In the genomic region with DNA sequence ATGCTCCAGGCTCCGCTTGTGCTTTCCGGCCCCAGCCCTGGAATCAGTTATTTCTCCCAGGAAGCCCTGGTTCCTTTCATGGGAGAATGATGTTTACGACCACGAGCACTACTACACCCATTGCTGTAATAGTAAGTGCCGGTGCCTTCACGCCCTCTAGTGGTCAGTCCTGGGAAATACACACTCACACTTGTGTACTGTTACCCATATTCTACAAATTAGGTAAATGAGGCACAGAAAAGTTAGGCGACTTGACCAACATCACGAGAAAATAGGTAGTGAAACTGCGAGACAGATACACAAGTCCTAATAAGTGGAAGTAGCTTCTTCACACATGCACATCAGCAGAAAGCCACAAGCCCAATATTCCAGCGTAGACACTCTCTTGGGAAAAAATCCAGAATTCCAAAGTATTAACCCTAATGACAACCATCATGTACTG, we compare ENCODE assay signal across 8 cellular contexts. TPM values are rescaled to one million over a fixed set of nuclear protein-coding genes. Genes with fewer than 3 reads are reported as not detected.
DNase-seq lines count a peak whose midpoint lies in the region; ATAC-seq and TF ChIP-seq lines count a peak whose summit lies in the region.

No MANE protein-coding gene starts in this region.

- RAD21 ChIA-PET in HCT116 (lab: Charles Lee; ENCODE audit: low non-redundant PET in 1 of 2, low total read pairs in 2 of 2, uncharacterized antibody in 2 of 2, unreplicated experiment in 2 of 2): no interaction called here

- H3K4me2 ChIP-seq in HCT116 (ENCODE audit: low read length): peak overlapping the region; percentile 29

- no TSS peak for BruUV-seq in HCT116 (replicated peaks; lab: Mats Ljungman, UMichigan)

- TF ChIP-seq RAD21 in HCT116 (IDR thresholded peaks at IDR 0.05; ENCODE audit: low read depth): peak; percentile 48

- no peaks in the 10 kb centered on the region for H3K9me3 ChIP-seq in HCT116 (ENCODE audit: control insufficient read depth in 1 of 2, insufficient read depth in 1 of 2, low read depth in 1 of 2, low read length in 2 of 2)

- no peak for TF ChIP-seq POLR2A in HCT116 (IDR thresholded peaks at IDR 0.05; ENCODE audit: borderline replicate concordance, extremely low read depth, insufficient read depth, insufficient read length)
- TF ChIP-seq POLR2A in lower leg skin (IDR thresholded peaks at IDR 0.05): no peak

- no peaks in the 10 kb centered on the region for H3K9me2 ChIP-seq in HCT116 (ENCODE audit: insufficient read depth)

- POLR2A ChIA-PET in HCT116 (lab: Charles Lee): no interaction called here

- H3K9me3 Mint-ChIP-seq in activated CD4-positive, alpha-beta T cell treated with anti-CD3 and anti-CD28 coated beads, Interleukin-2, amount 10 ng/mL, durations not matched to agents 24 days and 14 days: no peaks in the 10 kb centered on the region

- H3K4me1 Mint-ChIP-seq in activated CD4-positive, alpha-beta T cell treated with anti-CD3 and anti-CD28 coated beads, Interleukin-2, amount 10 ng/mL, durations not matched to agents 24 days and 14 days: peaks cover 12% of the 10 kb centered on the region

- TF ChIP-seq CTCF in HCT116 (IDR thresholded peaks at IDR 0.05 in 2 of 3, conservative IDR thresholded peaks at IDR 0.05 in 1 of 3; ENCODE audit: borderline replicate concordance in 1 of 3, insufficient read depth in 1 of 3, low read depth in 2 of 3, low read length in 2 of 3) (peak; percentile 70 to 97 (median 96)), coronary artery (IDR thresholded peaks at IDR 0.05) (peak; percentile 48), lower leg skin (IDR thresholded peaks at IDR 0.05) (peak in 1 of 3 donors; percentile 16)

- CTCF ChIA-PET in HCT116 (lab: Charles Lee): interaction anchor here (1.0 to 2.0 kb wide), 6 partner anchors 10 to 158 kb away, joined by 3 to 5 read pairs (median 4); a partner anchor contains a TSS

- H2AFZ ChIP-seq in HCT116 (ENCODE audit: low read depth, low read length, poor library complexity, severe bottlenecking): no peak overlapping the region

- no peak overlapping the region for H3K27ac ChIP-seq in HCT116 (ENCODE audit: low read depth, low read length)
- no peak overlapping the region for H3K27ac ChIP-seq in coronary artery

- H3K4me3 ChIP-seq in HCT116 (replicated peaks in 1 of 2; ENCODE audit: low read depth in 1 of 2, low read length in 2 of 2): no peak overlapping the region
- no peak overlapping the region for H3K4me3 ChIP-seq in coronary artery
- no peak overlapping the region for H3K4me3 ChIP-seq in lower leg skin (ENCODE audit: low read depth, poor library complexity, severe bottlenecking)

- no peaks in the 10 kb centered on the region for H3K36me3 ChIP-seq in HCT116 (ENCODE audit: control insufficient read depth in 1 of 2, insufficient read depth in 2 of 2, low read length in 2 of 2)

- no peaks in the 10 kb centered on the region for H3K79me2 ChIP-seq in HCT116 (ENCODE audit: insufficient read depth, low read length)

- peak; percentile 96 for ATAC-seq in HCT116
- no peak for ATAC-seq in HG03520 (IDR thresholded peaks at IDR 0.05; ENCODE audit: unreplicated experiment)

- peak overlapping the region; percentile 37 for H3K4me3 Mint-ChIP-seq in activated CD4-positive, alpha-beta T cell treated with anti-CD3 and anti-CD28 coated beads, Interleukin-2, amount 10 ng/mL, durations not matched to agents 24 days and 14 days

- H3K27ac Mint-ChIP-seq in activated CD4-positive, alpha-beta T cell treated with anti-CD3 and anti-CD28 coated beads, Interleukin-2, amount 10 ng/mL, durations not matched to agents 24 days and 14 days: peak overlapping the region; percentile 61

- H3K36me3 Mint-ChIP-seq in activated CD4-positive, alpha-beta T cell treated with anti-CD3 and anti-CD28 coated beads, Interleukin-2, amount 10 ng/mL, durations not matched to agents 24 days and 14 days (ENCODE audit: low read depth): no peaks in the 10 kb centered on the region

- no peak overlapping the region for H3K9ac ChIP-seq in HCT116 (ENCODE audit: low read length)

- no peaks in the 10 kb centered on the region for H4K20me1 ChIP-seq in HCT116 (ENCODE audit: insufficient read depth)

- H3K27me3 Mint-ChIP-seq in activated CD4-positive, alpha-beta T cell treated with anti-CD3 and anti-CD28 coated beads, Interleukin-2, amount 10 ng/mL, durations not matched to agents 24 days and 14 days: peaks cover 20% of the 10 kb centered on the region

- peaks cover 34% of the 10 kb centered on the region for H3K27me3 ChIP-seq in HCT116 (ENCODE audit: insufficient read depth, low read length)

- intact Hi-C loops in HCT116 (cut with micrococcal nuclease) (no loop called here), lower leg skin (cut with DNase I; ENCODE audit: low total_unique reads) (no loop called here)
- intact Hi-C loops in activated CD4-positive, alpha-beta T cell treated with anti-CD3 and anti-CD28 coated beads, Interleukin-2, amount 10 ng/mL, durations not matched to agents 24 days and 14 days (cut with micrococcal nuclease): loop anchor here (1.0 kb wide), 1 partner anchor 55 kb away; no protein-coding TSS in a partner anchor

- no peaks in the 10 kb centered on the region for H3K4me1 ChIP-seq in HCT116 (ENCODE audit: control insufficient read depth in 1 of 2, insufficient read depth in 2 of 2, low read length in 2 of 2)

- WGBS in lower leg skin, 2 donors: 9% methylated on average over 10 of the region's 10 CpGs

- DNase-seq in CMK (ENCODE audit: low read depth) (peak; percentile 46), HCT116 (ENCODE audit: low read depth, low spot score) (peak; percentile 76), NCI-H69 (lab: John Stamatoyannopoulos, UW) (peak; percentile 91), coronary artery (ENCODE audit: low spot score) (no peak), lower leg skin (ENCODE audit: low spot score in 2 of 2) (peak; percentile 54 to 91)
- peak; percentile 92 for DNase-seq in activated CD4-positive, alpha-beta T cell treated with anti-CD3 and anti-CD28 coated beads, Interleukin-2, amount 10 ng/mL, durations not matched to agents 24 days and 14 days
- DNase-seq in stimulated activated CD8-positive, alpha-beta memory T cell treated with anti-CD3 and anti-CD28 coated beads, Interleukin-12 subunit alpha, Interleukin-12 subunit beta, amount 100 ng/mL, for 24 hours (ENCODE audit: extremely low read depth): peak; percentile 16

TF ChIP-seq in HCT116, 20 proteins besides CTCF, POLR2A, EP300 and RAD21:
- TF ChIP-seq, protein P1, sequence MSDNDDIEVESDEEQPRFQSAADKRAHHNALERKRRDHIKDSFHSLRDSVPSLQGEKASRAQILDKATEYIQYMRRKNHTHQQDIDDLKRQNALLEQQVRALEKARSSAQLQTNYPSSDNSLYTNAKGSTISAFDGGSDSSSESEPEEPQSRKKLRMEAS (IDR thresholded peaks at IDR 0.05): peak; percentile 30; the same call in 1 of the 2 replicates
- TF ChIP-seq SRF (IDR thresholded peaks at IDR 0.05; ENCODE audit: low read depth): peak; percentile 29; the same call in 1 of the 2 replicates
- TF ChIP-seq TCF7L2 (IDR thresholded peaks at IDR 0.05; ENCODE audit: borderline replicate concordance, extremely low read depth, insufficient read depth, insufficient read length): no peak
- no peak for TF ChIP-seq FOSL1 (IDR thresholded peaks at IDR 0.05; ENCODE audit: low read depth)
- no peak for TF ChIP-seq ZFX (IDR thresholded peaks at IDR 0.05)
- no peak for TF ChIP-seq EZH2phosphoT487 (IDR thresholded peaks at IDR 0.05; ENCODE audit: borderline replicate concordance)

RNA-seq across cellular contexts. Expression of a gene that starts 21.7 kb away (rescaled TPM):
- 0.25 TPM for total RNA-seq in HCT116 (2021; ENCODE audit: unreplicated experiment)
- 0.12 and 0.29 TPM in 2 replicates for polyA plus RNA-seq in HCT116 (2012)
- 31.1 and 32.8 TPM in 2 replicates for total RNA-seq in activated CD4-positive, alpha-beta T cell treated with anti-CD3 and anti-CD28 coated beads, Interleukin-2, amount 10 ng/mL, durations not matched to agents 24 days and 14 days
- total RNA-seq in lower leg skin: under 1 TPM in 1 of 4 donors, not detected in 3; 0.75 TPM

RNA-seq across cellular contexts. Expression of a gene that starts 29.3 kb away (rescaled TPM):
- total RNA-seq in HCT116 (2021; ENCODE audit: unreplicated experiment) (not detected), lower leg skin (under 1 TPM in 2 of 4 donors, not detected in 2; 0.84 to 0.88 TPM)
- not detected in 2 replicates for polyA plus RNA-seq in HCT116 (2012)
- not detected in 2 replicates for total RNA-seq in activated CD4-positive, alpha-beta T cell treated with anti-CD3 and anti-CD28 coated beads, Interleukin-2, amount 10 ng/mL, durations not matched to agents 24 days and 14 days

Comparison
In these comparisons a context has a peak if more than half of its experiments do, and no peak if none do; other contexts are left out.
1. RNA of a gene that starts 21.7 kb away (total RNA-seq): 31.1 to 32.8 TPM in activated CD4-positive, alpha-beta T cell treated with anti-CD3 and anti-CD28 coated beads, Interleukin-2, amount 10 ng/mL, durations not matched to agents 24 days and 14 days; 0.25 TPM in HCT116 (single experiment) and 0.75 TPM in lower leg skin; every median in the first group is over 10 times any median in the second.